In the genomic region with DNA sequence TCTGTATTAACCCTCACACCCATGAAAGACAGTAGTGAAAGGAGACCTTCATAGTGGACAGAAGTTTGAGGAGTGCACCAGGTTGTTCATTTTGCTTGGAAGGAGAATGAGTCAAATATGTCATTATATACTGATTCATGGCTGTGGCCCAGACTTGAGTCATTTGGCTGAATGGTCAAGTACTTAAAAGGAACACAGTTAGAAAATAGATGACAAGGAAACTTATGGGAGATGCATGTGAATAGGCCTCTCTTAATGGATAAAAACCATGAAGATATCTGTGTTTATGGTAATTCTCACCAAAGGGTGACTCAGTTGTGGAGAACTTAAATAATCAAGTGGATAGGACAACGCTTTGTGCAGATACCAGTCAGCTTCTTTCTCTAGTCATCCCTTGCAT, we compare ENCODE assay signal across 27 cellular contexts.
"Had no signal": no experiment of that assay in that cellular context is flagged by ENCODE, and none has a peak within 500 bp of the region (broad histone marks: within the 10 kb centered on the region; RNA-seq: fewer than 3 reads in every experiment).

No MANE protein-coding gene starts in this region.

- H3K27ac Mint-ChIP-seq: activated CD4-positive, alpha-beta memory T cell treated with anti-CD3 and anti-CD28 coated beads for 36 hours; activated CD4-positive, alpha-beta T cell treated with anti-CD3 and anti-CD28 coated beads, Interleukin-2, amount 10 ng/mL, durations not matched to agents 7 days and 5 days; activated naive CD4-positive, alpha-beta T cell treated with anti-CD3 and anti-CD28 coated beads, Interleukin-2, amount 10 ng/mL, durations not matched to agents 7 days and 5 days; activated naive CD8-positive, alpha-beta T cell treated with anti-CD3 and anti-CD28 coated beads for 36 hours; activated T-helper 17 cell treated with anti-CD3 and anti-CD28 coated beads, Interleukin-2, amount 50 U/mL, for 72 hours; T-cell had no signal

- H3K36me3 Mint-ChIP-seq: activated CD4-positive, alpha-beta memory T cell treated with anti-CD3 and anti-CD28 coated beads for 36 hours; activated naive CD4-positive, alpha-beta T cell treated with anti-CD3 and anti-CD28 coated beads, Interleukin-2, amount 10 ng/mL, durations not matched to agents 7 days and 5 days; activated naive CD8-positive, alpha-beta T cell treated with anti-CD3 and anti-CD28 coated beads for 36 hours; T-cell had no signal

- H3K4me1 Mint-ChIP-seq: activated CD4-positive, alpha-beta T cell treated with anti-CD3 and anti-CD28 coated beads, Interleukin-2, amount 10 ng/mL, durations not matched to agents 7 days and 5 days; activated naive CD4-positive, alpha-beta T cell treated with anti-CD3 and anti-CD28 coated beads, Interleukin-2, amount 10 ng/mL, durations not matched to agents 7 days and 5 days; activated naive CD8-positive, alpha-beta T cell treated with anti-CD3 and anti-CD28 coated beads for 36 hours; activated T-helper 17 cell treated with anti-CD3 and anti-CD28 coated beads, Interleukin-2, amount 50 U/mL, for 72 hours; central memory CD8-positive, alpha-beta T cell; T-cell had no signal

- H3K4me3 Mint-ChIP-seq: activated CD4-positive, alpha-beta memory T cell treated with anti-CD3 and anti-CD28 coated beads for 36 hours; activated CD4-positive, alpha-beta T cell treated with anti-CD3 and anti-CD28 coated beads, Interleukin-2, amount 10 ng/mL, durations not matched to agents 7 days and 5 days; activated naive CD4-positive, alpha-beta T cell treated with anti-CD3 and anti-CD28 coated beads, Interleukin-2, amount 10 ng/mL, durations not matched to agents 7 days and 5 days; activated naive CD8-positive, alpha-beta T cell treated with anti-CD3 and anti-CD28 coated beads for 36 hours; activated T-helper 17 cell treated with anti-CD3 and anti-CD28 coated beads, Interleukin-2, amount 50 U/mL, for 72 hours; central memory CD8-positive, alpha-beta T cell; T-cell had no signal

- H3K27ac ChIP-seq: PC-9, SK-N-MC, VCaP had no signal

- H3K9me3 Mint-ChIP-seq: activated naive CD8-positive, alpha-beta T cell treated with anti-CD3 and anti-CD28 coated beads for 36 hours had no signal

- DNase-seq: activated CD4-positive, alpha-beta memory T cell treated with anti-CD3 and anti-CD28 coated beads for 36 hours; activated CD4-positive, alpha-beta T cell treated with anti-CD3 and anti-CD28 coated beads, Interleukin-2, amount 10 ng/mL, durations not matched to agents 7 days and 5 days; activated CD4-positive, CD25-positive, alpha-beta regulatory T cell; activated CD8-positive, alpha-beta memory T cell treated with anti-CD3 and anti-CD28 coated beads for 24 hours; activated gamma-delta T cell; activated naive CD4-positive, alpha-beta T cell treated with anti-CD3 and anti-CD28 coated beads, Interleukin-2, amount 10 ng/mL, durations not matched to agents 7 days and 5 days; activated naive CD8-positive, alpha-beta T cell treated with anti-CD3 and anti-CD28 coated beads for 36 hours; activated T-cell treated with anti-CD3 and anti-CD28 coated beads for 4 hours; activated T-cell treated with anti-CD3 and anti-CD28 coated beads, Interleukin-2, amount 50 U/mL, for 48 hours; KG1; MV-4-11; NCI-H1105; NCI-H1436; NCI-H1694 treated with DMSO at 0.1 percent for 48 hours; NCI-H2029 treated with DMSO at 0.1 percent for 48 hours; NCI-H446; NCI-H524; PC-9; RPMI8226; T-cell; T-helper 2 cell; T1000 had no signal

- ATAC-seq: activated T-helper 17 cell treated with anti-CD3 and anti-CD28 coated beads, Interleukin-2, amount 50 U/mL, for 72 hours; Right ventricle myocardium inferior; T-cell had no signal

- H3K27me3 Mint-ChIP-seq: activated CD4-positive, alpha-beta memory T cell treated with anti-CD3 and anti-CD28 coated beads for 36 hours; activated CD4-positive, alpha-beta T cell treated with anti-CD3 and anti-CD28 coated beads, Interleukin-2, amount 10 ng/mL, durations not matched to agents 7 days and 5 days; activated naive CD4-positive, alpha-beta T cell treated with anti-CD3 and anti-CD28 coated beads, Interleukin-2, amount 10 ng/mL, durations not matched to agents 7 days and 5 days; activated naive CD8-positive, alpha-beta T cell treated with anti-CD3 and anti-CD28 coated beads for 36 hours; activated T-helper 17 cell treated with anti-CD3 and anti-CD28 coated beads, Interleukin-2, amount 50 U/mL, for 72 hours; central memory CD8-positive, alpha-beta T cell; T-cell had no signal

- H3K4me3 ChIP-seq: PC-9, SK-N-MC had no signal
